In genomic region chr11:43979571-43979970, GRCh38 we compare ENCODE assay signal across 1 cellular context. TPM values are rescaled to one million over a fixed set of nuclear protein-coding genes. Genes with fewer than 3 reads are reported as not detected.
"Had no signal": no experiment of that assay in that cellular context is flagged by ENCODE, and none has a peak within 500 bp of the region (broad histone marks: within the 10 kb centered on the region; RNA-seq: fewer than 3 reads in every experiment).

No MANE protein-coding gene starts in this region.

RNA-seq across cellular contexts. Expression of gene C11orf96, which starts 37.1 kb away (rescaled TPM):
- total RNA-seq: G401 had no signal
